ENCODE assay signal across 8 cellular contexts in genomic region chr1:54287176-54287650, GRCh38.
A peak's percentile ranks its signal among the peaks of the same experiment; 100 is the strongest.
DNase-seq lines count a peak whose midpoint lies in the region; ATAC-seq and TF ChIP-seq lines count a peak whose summit lies in the region.

No MANE protein-coding gene starts in this region.

- H3K4me3 Mint-ChIP-seq in neural crest cell, result peak overlapping the region; percentile 23
- peak overlapping the region; percentile 62 for H3K4me3 Mint-ChIP-seq in stimulated activated naive CD8-positive, alpha-beta T cell treated with anti-CD3 and anti-CD28 coated beads, Interleukin-15, Interleukin-2, amounts not matched to agents 100 ng/mL and 50 ng/mL, for 24 hours

- H3K27me3 Mint-ChIP-seq in neural crest cell (ENCODE audit: low read depth), result no peaks in the 10 kb centered on the region
- H3K27me3 Mint-ChIP-seq in stimulated activated naive CD8-positive, alpha-beta T cell treated with anti-CD3 and anti-CD28 coated beads, Interleukin-15, Interleukin-2, amounts not matched to agents 100 ng/mL and 50 ng/mL, for 24 hours, result no peaks in the 10 kb centered on the region

- no peak for TF ChIP-seq CTCF in neural crest cell (conservative IDR thresholded peaks at IDR 0.05)

- H3K27ac ChIP-seq in epithelial cell of prostate, result no peak overlapping the region

- H3K9me3 Mint-ChIP-seq in neural crest cell, result no peaks in the 10 kb centered on the region
- H3K9me3 Mint-ChIP-seq in stimulated activated naive CD8-positive, alpha-beta T cell treated with anti-CD3 and anti-CD28 coated beads, Interleukin-15, Interleukin-2, amounts not matched to agents 100 ng/mL and 50 ng/mL, for 24 hours, result no peaks in the 10 kb centered on the region

- H3K36me3 Mint-ChIP-seq in neural crest cell (ENCODE audit: low read depth), result no peaks in the 10 kb centered on the region
- H3K36me3 Mint-ChIP-seq in stimulated activated naive CD8-positive, alpha-beta T cell treated with anti-CD3 and anti-CD28 coated beads, Interleukin-15, Interleukin-2, amounts not matched to agents 100 ng/mL and 50 ng/mL, for 24 hours (ENCODE audit: low read depth), result no peaks in the 10 kb centered on the region

- DNase-seq in NCI-H2107 (lab: John Stamatoyannopoulos, UW) (peak; percentile 44), epithelial cell of prostate (ENCODE audit: low read depth, low spot score) (peak; percentile 37), neural crest cell (ENCODE audit: low read depth, low spot score) (no peak), HuH-7.5 (ENCODE audit: low spot score) (no peak)
- peak; percentile 41 for DNase-seq in activated CD8-positive, alpha-beta memory T cell treated with anti-CD3 and anti-CD28 coated beads, Interleukin-2, amount 50 U/mL, for 1 hour (ENCODE audit: extremely low read depth)

- ATAC-seq in GM18520 (IDR thresholded peaks at IDR 0.05; ENCODE audit: unreplicated experiment), result peak; percentile 56
- ATAC-seq in GM18861 (IDR thresholded peaks at IDR 0.05; ENCODE audit: unreplicated experiment), result no peak

- peaks cover 63% of the 10 kb centered on the region for H3K4me1 Mint-ChIP-seq in neural crest cell
- peaks cover 97% of the 10 kb centered on the region for H3K4me1 Mint-ChIP-seq in stimulated activated naive CD8-positive, alpha-beta T cell treated with anti-CD3 and anti-CD28 coated beads, Interleukin-15, Interleukin-2, amounts not matched to agents 100 ng/mL and 50 ng/mL, for 24 hours (ENCODE audit: low read depth)

- H3K27ac Mint-ChIP-seq in neural crest cell (ENCODE audit: unreplicated experiment), result peak overlapping the region; percentile 48
- peak overlapping the region; percentile 97 for H3K27ac Mint-ChIP-seq in stimulated activated naive CD8-positive, alpha-beta T cell treated with anti-CD3 and anti-CD28 coated beads, Interleukin-15, Interleukin-2, amounts not matched to agents 100 ng/mL and 50 ng/mL, for 24 hours

Comparison
In these comparisons a context has a peak if more than half of its experiments do, and no peak if none do; other contexts are left out.
1. DNase-seq: peak in NCI-H2107 (single experiment), activated CD8-positive, alpha-beta memory T cell treated with anti-CD3 and anti-CD28 coated beads, Interleukin-2, amount 50 U/mL, for 1 hour (single experiment) and epithelial cell of prostate (single experiment); none in neural crest cell (single experiment) and HuH-7.5 (single experiment).